ENCODE assay signal across 9 cellular contexts in genomic region chr7:103446046-103446520, GRCh38. TPM values are rescaled to one million over a fixed set of nuclear protein-coding genes. Genes with fewer than 3 reads are reported as not detected.
DNase-seq lines count a peak whose midpoint lies in the region; FAIRE-seq and TF ChIP-seq lines count a peak whose summit lies in the region.
"Had no signal": no experiment of that assay in that cellular context is flagged by ENCODE, and none has a peak within 500 bp of the region (broad histone marks: within the 10 kb centered on the region; RNA-seq: fewer than 3 reads in every experiment).

SLC26A5 (minus strand) TSS chr7:103446207; CDS start chr7:103421514, 24,693 bp downstream.

- H3K9me3 ChIP-seq in astrocyte (ENCODE audit: insufficient read depth, low read depth, low read length) (no peaks in the 10 kb centered on the region), keratinocyte (ENCODE audit: control insufficient read depth, low read depth, low read length) (no peaks in the 10 kb centered on the region), subcutaneous abdominal adipose tissue (ENCODE audit: control insufficient read depth in 5 of 5, low read length in 5 of 5) (no peaks in the 10 kb centered on the region)

- no peaks in the 10 kb centered on the region for H3K9me1 ChIP-seq in keratinocyte (ENCODE audit: control insufficient read depth, extremely low read depth, insufficient read depth, low read length)

- dilution Hi-C loops in keratinocyte (cut with MboI; ENCODE audit: extremely low pct_ligation_motif_present, low sequenced_read_pairs): no loop called here

- H3K4me1 Mint-ChIP-seq in astrocyte (ENCODE audit: low read depth, unreplicated experiment): no peaks in the 10 kb centered on the region

- H3K4me2 ChIP-seq in astrocyte (ENCODE audit: low read length): peak within 1 kb of the TSS; percentile 84
- peak within 1 kb of the TSS; percentile 81 for H3K4me2 ChIP-seq in keratinocyte (ENCODE audit: control insufficient read depth, extremely low read depth, insufficient read depth, low read depth, low read length)

- H2AFZ ChIP-seq in astrocyte (ENCODE audit: low read depth, low read length) (peak within 1 kb of the TSS; percentile 80), keratinocyte (ENCODE audit: control insufficient read depth, low read length) (peak within 1 kb of the TSS; percentile 58)

- no peak within 1 kb of the TSS for H3K9ac ChIP-seq in astrocyte (ENCODE audit: low read length)
- no peak within 1 kb of the TSS for H3K9ac ChIP-seq in keratinocyte (ENCODE audit: control insufficient read depth, extremely low read depth, insufficient read depth, low read length)
- H3K9ac ChIP-seq in subcutaneous abdominal adipose tissue (ENCODE audit: low read length in 5 of 5): peak within 1 kb of the TSS in 1 of 5 donors; percentile 61

- no peaks in the 10 kb centered on the region for H4K20me1 ChIP-seq in astrocyte (ENCODE audit: insufficient read depth, low read length)
- no peaks in the 10 kb centered on the region for H4K20me1 ChIP-seq in keratinocyte (ENCODE audit: control insufficient read depth, extremely low read depth, insufficient read depth, low read length)

- H3K27me3 ChIP-seq in astrocyte (ENCODE audit: insufficient read depth, low read length): peaks cover 38% of the 10 kb centered on the region
- peaks cover 23% of the 10 kb centered on the region for H3K27me3 ChIP-seq in keratinocyte (ENCODE audit: control insufficient read depth, extremely low read depth, insufficient read depth, low read length)
- H3K27me3 ChIP-seq in subcutaneous abdominal adipose tissue (ENCODE audit: control insufficient read depth in 5 of 5, insufficient read depth in 4 of 5, low read length in 5 of 5): peaks cover 0 to 21% (median 13%) of the 10 kb centered on the region in 5 donors

- H3K36me3 ChIP-seq in astrocyte (ENCODE audit: insufficient read depth, low read length): no peaks in the 10 kb centered on the region
- H3K36me3 ChIP-seq in keratinocyte (ENCODE audit: control insufficient read depth in 2 of 2, extremely low read depth in 1 of 2, insufficient read depth in 2 of 2, low read length in 2 of 2): no peaks in the 10 kb centered on the region
- no peaks in the 10 kb centered on the region for H3K36me3 ChIP-seq in subcutaneous abdominal adipose tissue (ENCODE audit: control insufficient read depth in 5 of 5, insufficient read depth in 5 of 5, low read length in 5 of 5)

- TF ChIP-seq CTCF in astrocyte (IDR thresholded peaks at IDR 0.05; ENCODE audit: insufficient read depth, low read depth, low read length): no peak
- TF ChIP-seq CTCF in keratinocyte (optimal IDR thresholded peaks at IDR 0.05 in 1 of 3, IDR thresholded peaks at IDR 0.05 in 1 of 3, conservative IDR thresholded peaks at IDR 0.05 in 1 of 3; ENCODE audit: extremely low read depth in 1 of 3, insufficient read depth in 2 of 3, low read length in 3 of 3): no peak

- no peak for FAIRE-seq in astrocyte (lab: Jason Lieb, UNC)
- FAIRE-seq in keratinocyte (lab: Jason Lieb, UNC): no peak

- peak; percentile 29 for DNase-seq in activated CD4-positive, alpha-beta T cell treated with anti-CD3 and anti-CD28 coated beads for 48 hours
- DNase-seq in activated CD4-positive, alpha-beta T cell treated with anti-CD3 and anti-CD28 coated beads, Interleukin-2, amount 50 U/mL, for 1 hour: no peak
- DNase-seq in NCI-H1092 treated with DMSO at 0.1 percent for 48 hours (lab: John Stamatoyannopoulos, UW) (peak; percentile 19), astrocyte (ENCODE audit: low read depth) (no peak), keratinocyte (ENCODE audit: low read depth, low spot score) (no peak), CD1c-positive myeloid dendritic cell (ENCODE audit: extremely low spot score) (no peak)
- no peak for DNase-seq in effector CD8-positive, alpha-beta T cell (lab: John Stamatoyannopoulos, UW)

- no peak within 1 kb of the TSS for H3K27ac ChIP-seq in astrocyte (ENCODE audit: low read depth, low read length)
- no peak within 1 kb of the TSS for H3K27ac ChIP-seq in keratinocyte (ENCODE audit: control insufficient read depth, insufficient read depth, low read length)
- no peak within 1 kb of the TSS for H3K27ac ChIP-seq in subcutaneous abdominal adipose tissue (ENCODE audit: low read depth, low read length)

- H3K36me3 Mint-ChIP-seq in astrocyte (ENCODE audit: low read depth, unreplicated experiment): no peaks in the 10 kb centered on the region

- H3K27ac Mint-ChIP-seq in astrocyte (ENCODE audit: unreplicated experiment): no peak within 1 kb of the TSS

- peaks cover 2% of the 10 kb centered on the region for H3K9me3 Mint-ChIP-seq in astrocyte (ENCODE audit: unreplicated experiment)

- H3K4me1 ChIP-seq in astrocyte (ENCODE audit: insufficient read depth, low read length): peaks cover 8% of the 10 kb centered on the region
- peaks cover 3% of the 10 kb centered on the region for H3K4me1 ChIP-seq in keratinocyte (ENCODE audit: control insufficient read depth, extremely low read depth, insufficient read depth, low read length)
- H3K4me1 ChIP-seq in subcutaneous abdominal adipose tissue (ENCODE audit: control insufficient read depth in 5 of 5, insufficient read depth in 5 of 5, low read length in 5 of 5): peaks cover 0 to 19% (median 14%) of the 10 kb centered on the region in 5 donors

- H3K4me3 ChIP-seq in astrocyte (ENCODE audit: insufficient read depth, low read depth, low read length) (peak within 1 kb of the TSS; percentile 49), keratinocyte (ENCODE audit: control insufficient read depth in 2 of 3, extremely low read depth in 1 of 3, insufficient read depth in 2 of 3, low read depth in 1 of 3, low read length in 3 of 3) (peak within 1 kb of the TSS; percentile 17 to 64 (median 48)), subcutaneous abdominal adipose tissue (ENCODE audit: low read depth in 1 of 5, low read length in 5 of 5) (peak within 1 kb of the TSS; percentile 55 to 68 (median 61))

- H3K4me3 Mint-ChIP-seq in astrocyte (ENCODE audit: unreplicated experiment): peak within 1 kb of the TSS; percentile 64

- H3K27me3 Mint-ChIP-seq in astrocyte (ENCODE audit: low read depth, unreplicated experiment): peaks cover 66% of the 10 kb centered on the region

- H3K79me2 ChIP-seq in astrocyte (ENCODE audit: insufficient read depth, low read length) (no peaks in the 10 kb centered on the region), keratinocyte (ENCODE audit: control insufficient read depth, insufficient read depth, low read length) (no peaks in the 10 kb centered on the region)

RNA-seq across cellular contexts. Expression of gene SLC26A5, which starts in this region (rescaled TPM):
- not detected in 2 replicates for total RNA-seq in astrocyte
- polyA plus RNA-seq in keratinocyte: not detected in 3 replicates
- not detected for polyA plus RNA-seq in keratinocyte (2011; ENCODE audit: low read depth)
- polyA plus RNA-seq in keratinocyte (2011; cell fraction: cytosol; rRNA removed): not detected in 2 replicates
- polyA plus RNA-seq in keratinocyte (2011; cell fraction: nucleus; rRNA removed): not detected in 2 replicates
- polyA plus RNA-seq in keratinocyte (2012; ENCODE audit: low replicate concordance): not detected in 2 replicates
- not detected in 3 replicates for polyA minus RNA-seq in keratinocyte
- polyA minus RNA-seq in keratinocyte (2011; cell fraction: cytosol; rRNA and poly(A)+ RNA removed): not detected
- polyA minus RNA-seq in keratinocyte (2011; cell fraction: nucleus; rRNA and poly(A)+ RNA removed): not detected in 2 replicates
- total RNA-seq: activated CD8-positive, alpha-beta memory T cell treated with anti-CD3 and anti-CD28 coated beads for 36 hours had no signal

Comparison
In these comparisons a context has a peak if more than half of its experiments do, and no peak if none do; other contexts are left out.
1. DNase-seq: peak in activated CD4-positive, alpha-beta T cell treated with anti-CD3 and anti-CD28 coated beads for 48 hours (single experiment) and NCI-H1092 treated with DMSO at 0.1 percent for 48 hours (single experiment); none in activated CD4-positive, alpha-beta T cell treated with anti-CD3 and anti-CD28 coated beads, Interleukin-2, amount 50 U/mL, for 1 hour (single experiment), astrocyte (single experiment), keratinocyte (single experiment), CD1c-positive myeloid dendritic cell (single experiment) and effector CD8-positive, alpha-beta T cell (single experiment).
2. Peak in every context shown above with its lines, with median percentiles within 50 percentile points of each other: H3K4me3 ChIP-seq.